ENCODE assay signal across 22 cellular contexts in the genomic region with DNA sequence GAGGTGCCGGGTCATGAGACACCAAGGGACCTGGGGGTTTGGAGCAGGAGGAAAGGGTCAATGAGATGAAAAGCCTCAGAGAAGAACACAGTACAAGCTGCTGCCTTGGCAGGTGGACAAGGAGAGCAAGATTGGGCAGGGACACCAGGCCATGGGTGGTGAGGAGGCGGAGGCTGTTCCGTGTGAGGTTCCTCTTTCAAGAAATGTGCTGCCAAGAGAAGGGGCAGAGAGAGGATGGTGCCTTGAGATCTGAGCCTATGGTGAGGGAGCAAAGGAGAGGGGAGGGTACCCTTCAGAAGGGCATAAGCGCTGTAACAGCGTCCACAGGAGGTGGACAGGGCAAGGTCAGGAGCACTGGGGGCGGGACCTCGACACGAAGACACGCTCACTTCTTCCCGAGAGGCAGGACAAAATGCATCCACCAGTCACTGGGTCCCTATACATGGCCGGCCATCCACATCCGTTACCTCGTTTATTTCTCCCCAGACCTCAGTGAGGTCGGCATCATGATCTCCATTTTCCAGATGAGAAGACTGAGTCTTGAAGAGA.
DNase-seq lines count a peak whose midpoint lies in the region; ATAC-seq and TF ChIP-seq lines count a peak whose summit lies in the region.
"Had no signal": no experiment of that assay in that cellular context is flagged by ENCODE, and none has a peak within 500 bp of the region (broad histone marks: within the 10 kb centered on the region; RNA-seq: fewer than 3 reads in every experiment).

No MANE protein-coding gene starts in this region.

- TF ChIP-seq CTCF in endodermal cell (conservative IDR thresholded peaks at IDR 0.05) = no peak
- TF ChIP-seq CTCF in upper lobe of right lung (IDR thresholded peaks at IDR 0.05) = no peak
- TF ChIP-seq CTCF in testis (IDR thresholded peaks at IDR 0.05) = no peak

- no peak for TF ChIP-seq POLR2A in testis (IDR thresholded peaks at IDR 0.05)

- peaks cover 70% of the 10 kb centered on the region for H3K36me3 Mint-ChIP-seq in T-helper 2 cell treated with Interferon-gamma antibody and Interleukin-4, amounts not matched to agents 5 μg/mL and 100 μg/mL, for 36 hours (ENCODE audit: low read depth)
- H3K36me3 Mint-ChIP-seq in endodermal cell (ENCODE audit: low read depth) = peaks cover 70% of the 10 kb centered on the region
- peaks cover 45% of the 10 kb centered on the region for H3K36me3 Mint-ChIP-seq in activated T-helper 2 cell treated with anti-CD3 and anti-CD28 coated beads, Interferon-gamma antibody, Interleukin-2, Interleukin-4, amounts not matched to agents 10 μg/mL and 5 μg/mL and 100 μg/mL, durations not matched to agents 14 hours and 24 hours and 36 hours (ENCODE audit: low read depth)

- intact Hi-C loops in upper lobe of right lung (cut with DNase I) (no loop called here), testis (cut with DNase I; ENCODE audit: low total_unique reads) (no loop called here)
- intact Hi-C loops in activated T-helper 2 cell treated with anti-CD3 and anti-CD28 coated beads, Interferon-gamma antibody, Interleukin-2, Interleukin-4, amounts not matched to agents 10 μg/mL and 5 μg/mL and 100 μg/mL, durations not matched to agents 14 hours and 24 hours and 36 hours (cut with micrococcal nuclease) = loop anchor here (5.0 kb wide), 1 partner anchor 387 kb away; a partner anchor contains a TSS

- H3K9me3 Mint-ChIP-seq in T-helper 2 cell treated with Interferon-gamma antibody and Interleukin-4, amounts not matched to agents 5 μg/mL and 100 μg/mL, for 36 hours = no peaks in the 10 kb centered on the region
- H3K9me3 Mint-ChIP-seq in endodermal cell = no peaks in the 10 kb centered on the region
- H3K9me3 Mint-ChIP-seq in activated T-helper 2 cell treated with anti-CD3 and anti-CD28 coated beads, Interferon-gamma antibody, Interleukin-2, Interleukin-4, amounts not matched to agents 10 μg/mL and 5 μg/mL and 100 μg/mL, durations not matched to agents 14 hours and 24 hours and 36 hours = no peaks in the 10 kb centered on the region
- H3K9me3 Mint-ChIP-seq: activated CD4-positive, alpha-beta T cell treated with anti-CD3 and anti-CD28 coated beads, Interleukin-2, amount 10 ng/mL, durations not matched to agents 7 days and 5 days; activated naive CD4-positive, alpha-beta T cell treated with anti-CD3 and anti-CD28 coated beads for 36 hours had no signal

- peak; percentile 45 for ATAC-seq in upper lobe of right lung
- ATAC-seq: mucosa of descending colon had no signal

- H3K9me3 ChIP-seq in endodermal cell (ENCODE audit: control insufficient read depth, low read length) (no peaks in the 10 kb centered on the region), upper lobe of right lung (no peaks in the 10 kb centered on the region), testis (no peaks in the 10 kb centered on the region)
- H3K9me3 ChIP-seq: BE2C, mucosa of descending colon, spleen had no signal

- H3K9ac ChIP-seq in endodermal cell (ENCODE audit: extremely low read depth, low read length, poor library complexity, severe bottlenecking) = peak overlapping the region; percentile 20

- 94 to 98% methylated on average over 14 of the region's 14 CpGs for WGBS in endodermal cell (ENCODE audit: insufficient coverage in 1 of 2, insufficient read length in 1 of 2), 2 experiments
- WGBS in testis, 2 donors = 80 to 85% methylated on average over 14 of the region's 14 CpGs

- H3K27ac ChIP-seq in endodermal cell (ENCODE audit: low read depth, low read length) (no peak overlapping the region), upper lobe of right lung (no peak overlapping the region), testis (no peak overlapping the region)
- H3K27ac ChIP-seq: PC-9, SK-N-MC, spleen had no signal

- peaks cover 49% of the 10 kb centered on the region for H3K4me1 Mint-ChIP-seq in T-helper 2 cell treated with Interferon-gamma antibody and Interleukin-4, amounts not matched to agents 5 μg/mL and 100 μg/mL, for 36 hours (ENCODE audit: low read depth)
- no peaks in the 10 kb centered on the region for H3K4me1 Mint-ChIP-seq in endodermal cell
- H3K4me1 Mint-ChIP-seq in activated T-helper 2 cell treated with anti-CD3 and anti-CD28 coated beads, Interferon-gamma antibody, Interleukin-2, Interleukin-4, amounts not matched to agents 10 μg/mL and 5 μg/mL and 100 μg/mL, durations not matched to agents 14 hours and 24 hours and 36 hours (ENCODE audit: low read depth) = peaks cover 34% of the 10 kb centered on the region

- no peaks in the 10 kb centered on the region for H3K27me3 Mint-ChIP-seq in T-helper 2 cell treated with Interferon-gamma antibody and Interleukin-4, amounts not matched to agents 5 μg/mL and 100 μg/mL, for 36 hours (ENCODE audit: low read depth)
- no peaks in the 10 kb centered on the region for H3K27me3 Mint-ChIP-seq in endodermal cell (ENCODE audit: insufficient read depth)
- H3K27me3 Mint-ChIP-seq in activated T-helper 2 cell treated with anti-CD3 and anti-CD28 coated beads, Interferon-gamma antibody, Interleukin-2, Interleukin-4, amounts not matched to agents 10 μg/mL and 5 μg/mL and 100 μg/mL, durations not matched to agents 14 hours and 24 hours and 36 hours (ENCODE audit: low read depth) = no peaks in the 10 kb centered on the region
- H3K27me3 Mint-ChIP-seq: activated CD4-positive, alpha-beta T cell treated with anti-CD3 and anti-CD28 coated beads, Interleukin-2, amount 10 ng/mL, durations not matched to agents 7 days and 5 days had no signal

- no peak overlapping the region for H3K4me3 Mint-ChIP-seq in T-helper 2 cell treated with Interferon-gamma antibody and Interleukin-4, amounts not matched to agents 5 μg/mL and 100 μg/mL, for 36 hours
- H3K4me3 Mint-ChIP-seq in endodermal cell = no peak overlapping the region
- H3K4me3 Mint-ChIP-seq in activated T-helper 2 cell treated with anti-CD3 and anti-CD28 coated beads, Interferon-gamma antibody, Interleukin-2, Interleukin-4, amounts not matched to agents 10 μg/mL and 5 μg/mL and 100 μg/mL, durations not matched to agents 14 hours and 24 hours and 36 hours (ENCODE audit: low read depth) = no peak overlapping the region
- H3K4me3 Mint-ChIP-seq: activated CD4-positive, alpha-beta T cell treated with anti-CD3 and anti-CD28 coated beads, Interleukin-2, amount 10 ng/mL, durations not matched to agents 7 days and 5 days; activated naive CD4-positive, alpha-beta T cell treated with anti-CD3 and anti-CD28 coated beads for 36 hours had no signal

- no peak for DNase-seq in T-helper 2 cell treated with Interferon-gamma antibody and Interleukin-4, amounts not matched to agents 5 μg/mL and 100 μg/mL, for 36 hours (ENCODE audit: low spot score)
- DNase-seq in T-helper 2 cell = no peak
- no peak for DNase-seq in endodermal cell
- no peak for DNase-seq in upper lobe of right lung
- DNase-seq in activated CD8-positive, alpha-beta memory T cell treated with anti-CD3 and anti-CD28 coated beads for 24 hours = no peak
- DNase-seq in activated T-helper 2 cell treated with anti-CD3 and anti-CD28 coated beads, Interferon-gamma antibody, Interleukin-2, Interleukin-4, amounts not matched to agents 10 μg/mL and 5 μg/mL and 100 μg/mL, durations not matched to agents 14 hours and 24 hours and 36 hours (ENCODE audit: low spot score) = no peak
- DNase-seq in testis = no peak
- DNase-seq: activated CD4-positive, alpha-beta T cell treated with anti-CD3 and anti-CD28 coated beads, Interleukin-2, amount 10 ng/mL, durations not matched to agents 7 days and 5 days; activated naive CD4-positive, alpha-beta T cell treated with anti-CD3 and anti-CD28 coated beads for 36 hours; BE2C; DMS 273 treated with DMSO at 0.1 percent for 48 hours; HCEC 1CT; hippocampal formation; NCI-H1694; nucleus accumbens; PC-9; retina; spleen; stimulated activated CD4-positive, alpha-beta T cell treated with anti-CD3 and anti-CD28 coated beads, Interleukin-4, amount 100 ng/mL, for 4 hours had no signal

- H3K36me3 ChIP-seq in endodermal cell (ENCODE audit: control insufficient read depth, insufficient read depth, low read length) (peaks cover 32% of the 10 kb centered on the region), upper lobe of right lung (no peaks in the 10 kb centered on the region), testis (ENCODE audit: low read depth, missing control alignments) (no peaks in the 10 kb centered on the region)
- H3K36me3 ChIP-seq: BE2C had no signal

- peak overlapping the region; percentile 28 for H3K27ac Mint-ChIP-seq in T-helper 2 cell treated with Interferon-gamma antibody and Interleukin-4, amounts not matched to agents 5 μg/mL and 100 μg/mL, for 36 hours
- no peak overlapping the region for H3K27ac Mint-ChIP-seq in endodermal cell
- no peak overlapping the region for H3K27ac Mint-ChIP-seq in activated T-helper 2 cell treated with anti-CD3 and anti-CD28 coated beads, Interferon-gamma antibody, Interleukin-2, Interleukin-4, amounts not matched to agents 10 μg/mL and 5 μg/mL and 100 μg/mL, durations not matched to agents 14 hours and 24 hours and 36 hours
- H3K27ac Mint-ChIP-seq: activated naive CD4-positive, alpha-beta T cell treated with anti-CD3 and anti-CD28 coated beads for 36 hours had no signal

- H3K4me1 ChIP-seq in endodermal cell (ENCODE audit: control insufficient read depth, insufficient read depth, low read length) (no peaks in the 10 kb centered on the region), upper lobe of right lung (peaks cover 8% of the 10 kb centered on the region), testis (no peaks in the 10 kb centered on the region)
- H3K4me1 ChIP-seq: BE2C had no signal

- H3K4me3 ChIP-seq in endodermal cell (ENCODE audit: low read length) (no peak overlapping the region), upper lobe of right lung (no peak overlapping the region), testis (no peak overlapping the region)
- H3K4me3 ChIP-seq: mucosa of descending colon, PC-9, SK-N-MC, spleen had no signal

- H3K27me3 ChIP-seq in endodermal cell (ENCODE audit: control insufficient read depth, insufficient read depth, low read length, poor library complexity, severe bottlenecking) (no peaks in the 10 kb centered on the region), upper lobe of right lung (no peaks in the 10 kb centered on the region), testis (no peaks in the 10 kb centered on the region)
- H3K27me3 ChIP-seq: BE2C had no signal

TF ChIP-seq in PFSK-1, 5 proteins besides CTCF, POLR2A, EP300 and RAD21 (continues in another document):
- TF ChIP-seq SIN3A (IDR thresholded peaks at IDR 0.05; ENCODE audit: borderline replicate concordance, insufficient read depth, low read length) = no peak
